In genomic region chr2:191041418-191042161, GRCh38 we compare ENCODE assay signal across 10 cellular contexts. TPM values are rescaled to one million over a fixed set of nuclear protein-coding genes. Genes with fewer than 3 reads are reported as not detected.
DNase-seq lines count a peak whose midpoint lies in the region; ATAC-seq, FAIRE-seq and TF ChIP-seq lines count a peak whose summit lies in the region.
"Had no signal": no experiment of that assay in that cellular context is flagged by ENCODE, and none has a peak within 500 bp of the region (broad histone marks: within the 10 kb centered on the region; RNA-seq: fewer than 3 reads in every experiment).

No MANE protein-coding gene starts in this region.

- no peak for TF ChIP-seq POLR2A in H54 (IDR thresholded peaks at IDR 0.05; ENCODE audit: low read depth, low read length)
- no peak for TF ChIP-seq POLR2A in uterus (IDR thresholded peaks at IDR 0.05)

- DNase-seq in H54 (ENCODE audit: insufficient read length, low spot score) = peak; percentile 59
- peak; percentile 47 for DNase-seq in NCI-H69 (lab: John Stamatoyannopoulos, UW)
- DNase-seq in GOT3 (lab: John Stamatoyannopoulos, UW) = no peak
- DNase-seq in Right ventricle myocardium superior = no peak
- DNase-seq in uterus = no peak
- DNase-seq: amniotic stem cell, NCI-H1436 treated with DMSO at 0.1 percent for 48 hours had no signal

- peak overlapping the region; percentile 8 to 21 for H3K27ac ChIP-seq in esophagus (ENCODE audit: low read depth in 2 of 2, low read length in 1 of 2)
- H3K27ac ChIP-seq in rectal smooth muscle tissue (ENCODE audit: low read depth, low read length) = no peak overlapping the region
- H3K27ac ChIP-seq in uterus = no peak overlapping the region
- H3K27ac ChIP-seq: parathyroid adenoma had no signal

- H3K4me1 ChIP-seq in esophagus (ENCODE audit: control insufficient read depth in 2 of 2, insufficient read depth in 2 of 2, low read length in 1 of 2) = peaks cover 0 to 7% of the 10 kb centered on the region in 2 donors
- no peaks in the 10 kb centered on the region for H3K4me1 ChIP-seq in rectal smooth muscle tissue (ENCODE audit: control insufficient read depth, insufficient read depth, low read length)
- no peaks in the 10 kb centered on the region for H3K4me1 ChIP-seq in uterus

- intact Hi-C loops in Right ventricle myocardium superior (cut with DNase I) (no loop called here), uterus (cut with DNase I; ENCODE audit: low total_unique reads) (no loop called here)

- H3K4me3 ChIP-seq in esophagus (ENCODE audit: low read depth in 1 of 2, low read length in 2 of 2) (no peak overlapping the region), rectal smooth muscle tissue (ENCODE audit: low read length) (no peak overlapping the region), uterus (no peak overlapping the region)

- H3K27me3 ChIP-seq in esophagus (ENCODE audit: control insufficient read depth in 1 of 2, insufficient read depth in 2 of 2, low read length in 2 of 2) = no peaks in the 10 kb centered on the region
- H3K27me3 ChIP-seq in rectal smooth muscle tissue (ENCODE audit: control insufficient read depth, insufficient read depth, low read length) = no peaks in the 10 kb centered on the region
- no peaks in the 10 kb centered on the region for H3K27me3 ChIP-seq in uterus

- no peak for ATAC-seq in Right ventricle myocardium superior (ENCODE audit: poor library complexity)

- H3K9me3 ChIP-seq in esophagus (ENCODE audit: control insufficient read depth in 2 of 2, insufficient read depth in 1 of 2, low read depth in 1 of 2, low read length in 1 of 2) (no peaks in the 10 kb centered on the region), uterus (no peaks in the 10 kb centered on the region)

- FAIRE-seq in H54 (lab: Jason Lieb, UNC) = peak; percentile 97

- H3K36me3 ChIP-seq in esophagus (ENCODE audit: control insufficient read depth in 2 of 2, insufficient read depth in 2 of 2, low read length in 1 of 2) = no peaks in the 10 kb centered on the region
- no peaks in the 10 kb centered on the region for H3K36me3 ChIP-seq in rectal smooth muscle tissue (ENCODE audit: control insufficient read depth, insufficient read depth, low read length)
- no peaks in the 10 kb centered on the region for H3K36me3 ChIP-seq in uterus

- no peak for TF ChIP-seq CTCF in uterus (IDR thresholded peaks at IDR 0.05)

- peak overlapping the region; percentile 40 for H3K9ac ChIP-seq in rectal smooth muscle tissue (ENCODE audit: low read length)
- H3K9ac ChIP-seq: parathyroid adenoma had no signal

- 47 to 48% methylated on average over 3 of the region's 3 CpGs for WGBS in esophagus, 2 donors

RNA-seq across cellular contexts. Expression of gene STAT1, which starts 27.6 kb away (rescaled TPM):
- polyA plus RNA-seq in esophagus = 10 to 100 TPM in 1 of 2 donors, 1 to 10 TPM in 1; 6.4 to 16.7 TPM
- total RNA-seq in Right ventricle myocardium superior (31.5 TPM), uterus (10 to 100 TPM; 20.7 to 83.0 (median 56.1) TPM)

Comparison
In these comparisons a context has a peak if more than half of its experiments do, and no peak if none do; other contexts are left out.
1. DNase-seq: peak in H54 (single experiment) and NCI-H69 (single experiment); none in GOT3 (single experiment), Right ventricle myocardium superior (single experiment) and uterus (0 of 2).
2. H3K27ac ChIP-seq: peak in esophagus (2 of 2); none in rectal smooth muscle tissue (single experiment) and uterus (0 of 2).